In genomic region chr2:100630473-100630977, GRCh38 we compare ENCODE assay signal across 16 cellular contexts.
DNase-seq lines count a peak whose midpoint lies in the region; ATAC-seq and TF ChIP-seq lines count a peak whose summit lies in the region.
"Had no signal": no experiment of that assay in that cellular context is flagged by ENCODE, and none has a peak within 500 bp of the region (broad histone marks: within the 10 kb centered on the region; RNA-seq: fewer than 3 reads in every experiment).

No MANE protein-coding gene starts in this region.

- no peak overlapping the region for H3K27ac ChIP-seq in CD4-positive, alpha-beta T cell (ENCODE audit: low read depth, low read length)
- H3K27ac ChIP-seq in DND-41 (ENCODE audit: low read length) (no peak overlapping the region), lower lobe of right lung (no peak overlapping the region), endodermal cell (ENCODE audit: low read depth, low read length) (no peak overlapping the region)
- H3K27ac ChIP-seq: heart left ventricle, ovary, PC-9, transverse colon had no signal

- no peaks in the 10 kb centered on the region for H3K9me3 ChIP-seq in CD4-positive, alpha-beta T cell (ENCODE audit: control insufficient read depth, low read length)
- no peaks in the 10 kb centered on the region for H3K9me3 ChIP-seq in DND-41 (ENCODE audit: insufficient read depth, low read length, severe bottlenecking)
- H3K9me3 ChIP-seq in lower lobe of right lung = no peaks in the 10 kb centered on the region
- no peaks in the 10 kb centered on the region for H3K9me3 ChIP-seq in endodermal cell (ENCODE audit: control insufficient read depth, low read length)
- H3K9me3 ChIP-seq: heart left ventricle, ovary, transverse colon had no signal

- H3K27me3 Mint-ChIP-seq in CD4-positive, alpha-beta T cell = no peaks in the 10 kb centered on the region
- no peaks in the 10 kb centered on the region for H3K27me3 Mint-ChIP-seq in activated CD8-positive, alpha-beta T cell treated with anti-CD3 and anti-CD28 coated beads for 36 hours
- peaks cover 1% of the 10 kb centered on the region for H3K27me3 Mint-ChIP-seq in endodermal cell (ENCODE audit: insufficient read depth)

- H3K4me1 ChIP-seq in DND-41 (ENCODE audit: insufficient read depth, low read length) (peaks cover 6% of the 10 kb centered on the region), lower lobe of right lung (no peaks in the 10 kb centered on the region), endodermal cell (ENCODE audit: control insufficient read depth, insufficient read depth, low read length) (no peaks in the 10 kb centered on the region)
- H3K4me1 ChIP-seq: heart left ventricle, transverse colon had no signal

- POLR2A ChIA-PET in CD4-positive, alpha-beta T cell (lab: Charles Lee) = interaction anchor here (0.8 to 2.8 kb wide), 4 partner anchors 9 to 371 kb away, joined by 3 to 29 read pairs (median 4); no protein-coding TSS in a partner anchor
- POLR2A ChIA-PET in activated CD8-positive, alpha-beta T cell treated with anti-CD3 and anti-CD28 coated beads for 36 hours (lab: Charles Lee) = interaction anchor here (0.6 to 1.0 kb wide), 4 partner anchors 10 to 272 kb away, joined by 3 to 4 read pairs (median 4); partner anchors contain the start of gene NPAS2

- H3K4me1 Mint-ChIP-seq in CD4-positive, alpha-beta T cell (ENCODE audit: low read depth) = peaks cover 34% of the 10 kb centered on the region
- H3K4me1 Mint-ChIP-seq in activated CD8-positive, alpha-beta T cell treated with anti-CD3 and anti-CD28 coated beads for 36 hours (ENCODE audit: low read depth) = peaks cover 20% of the 10 kb centered on the region
- peaks cover 13% of the 10 kb centered on the region for H3K4me1 Mint-ChIP-seq in endodermal cell

- 82 to 89% methylated on average over 3 to 8 of the region's 8 CpGs for WGBS in endodermal cell (ENCODE audit: insufficient coverage in 1 of 2, insufficient read length in 1 of 2), 2 experiments

- H3K4me3 ChIP-seq in DND-41 (ENCODE audit: low read depth in 1 of 2, low read length in 2 of 2) = no peak overlapping the region
- H3K4me3 ChIP-seq in lower lobe of right lung = no peak overlapping the region
- H3K4me3 ChIP-seq in endodermal cell (ENCODE audit: low read length) = no peak overlapping the region
- H3K4me3 ChIP-seq: heart left ventricle, ovary, PC-9, transverse colon had no signal

- H2AFZ ChIP-seq in DND-41 (ENCODE audit: low read depth, low read length) = no peak overlapping the region
- H2AFZ ChIP-seq: PC-9 had no signal

- H3K9ac ChIP-seq in DND-41 (ENCODE audit: low read depth, low read length) (no peak overlapping the region), endodermal cell (ENCODE audit: extremely low read depth, low read length, poor library complexity, severe bottlenecking) (no peak overlapping the region)

- H3K27ac Mint-ChIP-seq in CD4-positive, alpha-beta T cell = peak overlapping the region; percentile 48
- peak overlapping the region; percentile 11 for H3K27ac Mint-ChIP-seq in activated CD8-positive, alpha-beta T cell treated with anti-CD3 and anti-CD28 coated beads for 36 hours
- H3K27ac Mint-ChIP-seq in endodermal cell = no peak overlapping the region
- H3K27ac Mint-ChIP-seq: IgD-negative memory B cell had no signal

- CTCF ChIA-PET in CD4-positive, alpha-beta T cell (lab: Charles Lee) = interaction anchor here (0.7 to 1.8 kb wide), 5 partner anchors 18 to 198 kb away, joined by 3 to 8 read pairs (median 3); no protein-coding TSS in a partner anchor
- CTCF ChIA-PET in activated CD8-positive, alpha-beta T cell treated with anti-CD3 and anti-CD28 coated beads for 36 hours (lab: Charles Lee) = interaction anchor here (0.9 to 1.9 kb wide), 6 partner anchors 11 to 353 kb away, joined by 3 to 8 read pairs (median 4); no protein-coding TSS in a partner anchor

- H3K4me3 Mint-ChIP-seq in CD4-positive, alpha-beta T cell = peak overlapping the region; percentile 36
- no peak overlapping the region for H3K4me3 Mint-ChIP-seq in activated CD8-positive, alpha-beta T cell treated with anti-CD3 and anti-CD28 coated beads for 36 hours
- no peak overlapping the region for H3K4me3 Mint-ChIP-seq in endodermal cell
- H3K4me3 Mint-ChIP-seq: IgD-negative memory B cell had no signal

- no peak for TF ChIP-seq CTCF in CD4-positive, alpha-beta T cell (IDR thresholded peaks at IDR 0.05)
- TF ChIP-seq CTCF in DND-41 (IDR thresholded peaks at IDR 0.05; ENCODE audit: borderline replicate concordance, extremely low read depth, low read length, poor library complexity, severe bottlenecking) = peak; percentile 11
- no peak for TF ChIP-seq CTCF in activated CD8-positive, alpha-beta T cell treated with anti-CD3 and anti-CD28 coated beads for 36 hours (IDR thresholded peaks at IDR 0.05)
- TF ChIP-seq CTCF in lower lobe of right lung (IDR thresholded peaks at IDR 0.05) = no peak
- TF ChIP-seq CTCF in endodermal cell (conservative IDR thresholded peaks at IDR 0.05) = no peak

- no peaks in the 10 kb centered on the region for H3K79me2 ChIP-seq in DND-41 (ENCODE audit: insufficient read depth, low read length)

- H3K36me3 Mint-ChIP-seq in CD4-positive, alpha-beta T cell (ENCODE audit: low read depth) = no peaks in the 10 kb centered on the region
- H3K36me3 Mint-ChIP-seq in activated CD8-positive, alpha-beta T cell treated with anti-CD3 and anti-CD28 coated beads for 36 hours (ENCODE audit: low read depth) = no peaks in the 10 kb centered on the region
- no peaks in the 10 kb centered on the region for H3K36me3 Mint-ChIP-seq in endodermal cell (ENCODE audit: low read depth)
- H3K36me3 Mint-ChIP-seq: IgD-negative memory B cell had no signal

- no peaks in the 10 kb centered on the region for H3K36me3 ChIP-seq in DND-41 (ENCODE audit: insufficient read depth, low read length)
- no peaks in the 10 kb centered on the region for H3K36me3 ChIP-seq in lower lobe of right lung
- H3K36me3 ChIP-seq in endodermal cell (ENCODE audit: control insufficient read depth, insufficient read depth, low read length) = no peaks in the 10 kb centered on the region
- H3K36me3 ChIP-seq: heart left ventricle, ovary, transverse colon had no signal

- H3K4me2 ChIP-seq in DND-41 (ENCODE audit: insufficient read depth, low read length) = no peak overlapping the region
- H3K4me2 ChIP-seq: PC-9 had no signal

- H3K27me3 ChIP-seq in CD4-positive, alpha-beta T cell (ENCODE audit: control insufficient read depth, insufficient read depth, low read length) = no peaks in the 10 kb centered on the region
- peaks cover 3% of the 10 kb centered on the region for H3K27me3 ChIP-seq in DND-41 (ENCODE audit: insufficient read depth, low read length, poor library complexity)
- no peaks in the 10 kb centered on the region for H3K27me3 ChIP-seq in lower lobe of right lung (ENCODE audit: low read depth)
- H3K27me3 ChIP-seq in endodermal cell (ENCODE audit: control insufficient read depth, insufficient read depth, low read length, poor library complexity, severe bottlenecking) = no peaks in the 10 kb centered on the region
- H3K27me3 ChIP-seq: heart left ventricle, ovary, transverse colon had no signal

- ATAC-seq in CD4-positive, alpha-beta T cell (ENCODE audit: poor library complexity) = peak; percentile 60
- ATAC-seq in DND-41 (ENCODE audit: insufficient read depth, low read depth) = 0 out of 3 replicates have a peak, but pooled peaks have one; percentile 27
- ATAC-seq in activated CD8-positive, alpha-beta T cell treated with anti-CD3 and anti-CD28 coated beads for 36 hours = peak; percentile 80
- no peak for ATAC-seq in lower lobe of right lung
- ATAC-seq: heart left ventricle, sciatic nerve had no signal

- DNase-seq in CD4-positive, alpha-beta T cell = no peak
- no peak for DNase-seq in DND-41
- DNase-seq in activated CD8-positive, alpha-beta T cell treated with anti-CD3 and anti-CD28 coated beads for 36 hours = peak; percentile 56
- DNase-seq in ecto neural progenitor cell (ENCODE audit: low spot score) = peak; percentile 23
- no peak for DNase-seq in central memory CD4-positive, alpha-beta T cell
- no peak for DNase-seq in lower lobe of right lung
- DNase-seq in endodermal cell = no peak
- DNase-seq: activated CD4-positive, CD25-positive, alpha-beta regulatory T cell; heart left ventricle; NCI-H82; ovary; stimulated activated naive CD4-positive, alpha-beta T cell treated with Interleukin-2 at 50 U/mL for 16 hours; transverse colon had no signal

- intact Hi-C loops in CD4-positive, alpha-beta T cell (cut with DNase I, micrococcal nuclease) = no loop called here
- intact Hi-C loops in activated CD8-positive, alpha-beta T cell treated with anti-CD3 and anti-CD28 coated beads for 36 hours (cut with micrococcal nuclease) = no loop called here
- intact Hi-C loops in lower lobe of right lung (cut with DNase I) = no loop called here

- no peaks in the 10 kb centered on the region for H4K20me1 ChIP-seq in DND-41 (ENCODE audit: insufficient read depth, low read length)

- H3K9me3 Mint-ChIP-seq in CD4-positive, alpha-beta T cell = no peaks in the 10 kb centered on the region
- H3K9me3 Mint-ChIP-seq in activated CD8-positive, alpha-beta T cell treated with anti-CD3 and anti-CD28 coated beads for 36 hours = no peaks in the 10 kb centered on the region
- no peaks in the 10 kb centered on the region for H3K9me3 Mint-ChIP-seq in endodermal cell
- H3K9me3 Mint-ChIP-seq: IgD-negative memory B cell had no signal

Comparison
In these comparisons a context has a peak if more than half of its experiments do, and no peak if none do; other contexts are left out.
1. ATAC-seq: peak in CD4-positive, alpha-beta T cell (single experiment), DND-41 (single experiment) and activated CD8-positive, alpha-beta T cell treated with anti-CD3 and anti-CD28 coated beads for 36 hours (single experiment); none in lower lobe of right lung (0 of 2).
2. DNase-seq: peak in activated CD8-positive, alpha-beta T cell treated with anti-CD3 and anti-CD28 coated beads for 36 hours (single experiment) and ecto neural progenitor cell (single experiment); none in CD4-positive, alpha-beta T cell (0 of 10), DND-41 (single experiment), central memory CD4-positive, alpha-beta T cell (single experiment), lower lobe of right lung (single experiment) and endodermal cell (single experiment).